19 cellular contexts compared by ENCODE assay signal in the genomic region with DNA sequence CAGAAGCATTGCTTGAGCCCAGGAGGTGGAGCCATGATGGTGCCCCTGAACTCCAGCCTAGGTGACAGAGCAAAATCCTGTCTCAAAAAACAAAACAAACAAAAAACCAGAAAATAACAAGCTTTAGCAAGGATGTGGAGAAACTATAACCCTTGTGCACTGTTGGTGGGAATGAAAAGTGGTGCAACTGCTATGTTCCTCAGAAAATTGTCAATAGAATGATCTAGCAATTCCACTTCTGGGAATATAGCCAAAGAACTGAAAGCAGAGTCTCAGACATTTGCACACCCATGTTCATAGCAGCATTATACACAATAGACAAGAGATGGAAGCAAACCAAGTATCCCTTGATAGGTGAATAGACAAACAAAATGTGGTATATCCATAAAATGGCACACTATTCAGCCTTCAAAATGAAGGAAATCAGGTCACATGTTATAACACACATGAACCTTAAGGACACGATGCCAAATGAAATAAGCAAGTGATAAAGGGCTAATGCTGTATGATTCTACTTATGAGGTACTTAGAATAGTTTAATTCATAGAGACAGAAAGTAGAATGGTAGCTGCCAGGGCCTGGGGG.
"Had no signal": no experiment of that assay in that cellular context is flagged by ENCODE, and none has a peak within 500 bp of the region (broad histone marks: within the 10 kb centered on the region; RNA-seq: fewer than 3 reads in every experiment).

No MANE protein-coding gene starts in this region.

- H3K27me3 ChIP-seq: brain microvascular endothelial cell, left lung, right atrium auricular region, tibial artery had no signal

- ATAC-seq: left lung had no signal

- DNase-seq: activated CD4-positive, CD25-positive, alpha-beta regulatory T cell treated with anti-CD3 and anti-CD28 coated beads, Interleukin-2, amount 50 U/mL, for 72 hours; activated gamma-delta T cell treated with Interleukin-2 at 50 U/mL for 16 hours; activated naive CD8-positive, alpha-beta T cell treated with anti-CD3 and anti-CD28 coated beads, Interleukin-2, amount 10 ng/mL, durations not matched to agents 7 days and 5 days; brain microvascular endothelial cell; erythroblast; foreskin fibroblast; glutamatergic neuron; hypothalamus; kidney; left lung; stimulated activated CD4-positive, alpha-beta T cell treated with anti-CD3 and anti-CD28 coated beads, Interleukin-2, amount 100 ng/mL, for 24 hours; stimulated activated naive CD4-positive, alpha-beta T cell treated with Interleukin-2 at 50 U/mL for 16 hours; substantia nigra; tibial artery had no signal

- H3K36me3 ChIP-seq: brain microvascular endothelial cell, prostate gland, right atrium auricular region had no signal

- H3K27ac Mint-ChIP-seq: activated naive CD8-positive, alpha-beta T cell treated with anti-CD3 and anti-CD28 coated beads, Interleukin-2, amount 10 ng/mL, durations not matched to agents 7 days and 5 days had no signal

- H3K4me3 Mint-ChIP-seq: activated naive CD8-positive, alpha-beta T cell treated with anti-CD3 and anti-CD28 coated beads, Interleukin-2, amount 10 ng/mL, durations not matched to agents 7 days and 5 days; central memory CD8-positive, alpha-beta T cell had no signal

- H3K4me1 ChIP-seq: left lung, prostate gland had no signal

- H3K9me3 Mint-ChIP-seq: activated naive CD8-positive, alpha-beta T cell treated with anti-CD3 and anti-CD28 coated beads, Interleukin-2, amount 10 ng/mL, durations not matched to agents 7 days and 5 days; central memory CD8-positive, alpha-beta T cell had no signal

- H3K4me3 ChIP-seq: coronary artery, left lung, prostate gland, right atrium auricular region, tibial artery had no signal

- H3K27ac ChIP-seq: brain microvascular endothelial cell, coronary artery, left lung, prostate gland, right atrium auricular region, tibial artery, VCaP had no signal

- H3K27me3 Mint-ChIP-seq: activated naive CD8-positive, alpha-beta T cell treated with anti-CD3 and anti-CD28 coated beads, Interleukin-2, amount 10 ng/mL, durations not matched to agents 7 days and 5 days; central memory CD8-positive, alpha-beta T cell had no signal

- H3K9me3 ChIP-seq: left lung, prostate gland, right atrium auricular region, tibial artery had no signal
